ENCODE assay signal across 20 cellular contexts in the genomic region with DNA sequence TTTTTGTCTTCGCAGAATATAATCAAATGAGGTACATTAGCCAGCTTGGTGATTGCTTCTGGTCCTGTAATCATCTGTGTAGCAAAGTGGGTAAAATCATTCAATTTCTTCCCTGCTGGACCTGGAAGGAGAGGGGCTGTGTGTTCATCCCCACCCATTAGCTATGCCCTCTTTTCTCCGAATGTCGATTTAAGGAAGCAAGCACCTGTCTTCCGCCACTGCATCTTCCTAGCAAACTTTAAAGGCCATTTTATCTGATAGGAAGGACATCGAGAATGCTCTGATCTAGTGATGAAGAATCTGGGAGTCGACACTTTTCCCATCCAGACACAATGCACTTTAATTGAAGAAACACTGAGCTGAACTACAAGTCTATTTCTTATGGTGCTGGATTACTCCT. TPM values are rescaled to one million over a fixed set of nuclear protein-coding genes. Genes with fewer than 3 reads are reported as not detected.
"Had no signal": no experiment of that assay in that cellular context is flagged by ENCODE, and none has a peak within 500 bp of the region (broad histone marks: within the 10 kb centered on the region; RNA-seq: fewer than 3 reads in every experiment).

No MANE protein-coding gene starts in this region.

- ATAC-seq: activated CD8-positive, alpha-beta T cell treated with anti-CD3 and anti-CD28 coated beads, Interleukin-2, amount 10 ng/mL, durations not matched to agents 7 days and 5 days; activated T-cell treated with anti-CD3 and anti-CD28 coated beads, Interleukin-2, amount 50 U/mL, for 72 hours; body of pancreas; gastroesophageal sphincter; stimulated activated naive CD8-positive, alpha-beta T cell treated with anti-CD3 and anti-CD28 coated beads, Interleukin-15, amount 100 ng/mL, for 72 hours; upper lobe of right lung had no signal

- H3K27ac Mint-ChIP-seq: activated B cell treated with CpG ODN at 0.5 μM for 24 hours; activated CD8-positive, alpha-beta T cell treated with anti-CD3 and anti-CD28 coated beads, Interleukin-2, amount 10 ng/mL, durations not matched to agents 7 days and 5 days; activated naive CD8-positive, alpha-beta T cell; activated T-cell treated with anti-CD3 and anti-CD28 coated beads, Interleukin-2, amount 50 U/mL, for 72 hours; mesothelial cell of epicardium; nephron progenitor cell; stimulated activated naive CD8-positive, alpha-beta T cell treated with anti-CD3 and anti-CD28 coated beads, Interleukin-15, amount 100 ng/mL, for 72 hours had no signal

- H3K4me1 Mint-ChIP-seq: activated B cell treated with CpG ODN at 0.5 μM for 24 hours; central memory CD8-positive, alpha-beta T cell; mesothelial cell of epicardium; nephron progenitor cell; stimulated activated naive CD8-positive, alpha-beta T cell treated with anti-CD3 and anti-CD28 coated beads, Interleukin-15, amount 100 ng/mL, for 72 hours had no signal

- DNase-seq: activated B cell treated with CpG ODN at 0.5 μM for 24 hours; activated CD8-positive, alpha-beta memory T cell treated with anti-CD3 and anti-CD28 coated beads, Interleukin-2, amount 50 U/mL, for 4 hours; activated gamma-delta T cell treated with Interleukin-2 at 50 U/mL for 16 hours; activated T-cell treated with anti-CD3 and anti-CD28 coated beads, Interleukin-2, amount 50 U/mL, for 72 hours; erythroblast; sigmoid colon; spleen; stimulated activated naive CD8-positive, alpha-beta T cell treated with anti-CD3 and anti-CD28 coated beads, Interleukin-15, amount 100 ng/mL, for 72 hours; upper lobe of right lung had no signal

- H3K9me3 Mint-ChIP-seq: activated B cell treated with CpG ODN at 0.5 μM for 24 hours; activated T-cell treated with anti-CD3 and anti-CD28 coated beads, Interleukin-2, amount 50 U/mL, for 72 hours; central memory CD8-positive, alpha-beta T cell; mesothelial cell of epicardium; nephron progenitor cell; stimulated activated naive CD8-positive, alpha-beta T cell treated with anti-CD3 and anti-CD28 coated beads, Interleukin-15, amount 100 ng/mL, for 72 hours had no signal

- H3K4me3 Mint-ChIP-seq: activated B cell treated with CpG ODN at 0.5 μM for 24 hours; activated CD8-positive, alpha-beta T cell treated with anti-CD3 and anti-CD28 coated beads, Interleukin-2, amount 10 ng/mL, durations not matched to agents 7 days and 5 days; activated naive CD8-positive, alpha-beta T cell; activated T-cell treated with anti-CD3 and anti-CD28 coated beads, Interleukin-2, amount 50 U/mL, for 72 hours; central memory CD8-positive, alpha-beta T cell; mesothelial cell of epicardium; nephron progenitor cell; stimulated activated naive CD8-positive, alpha-beta T cell treated with anti-CD3 and anti-CD28 coated beads, Interleukin-15, amount 100 ng/mL, for 72 hours had no signal

- H3K27ac ChIP-seq: body of pancreas, gastroesophageal sphincter, sigmoid colon, spleen, thoracic aorta, upper lobe of right lung had no signal

- H3K9me3 ChIP-seq: body of pancreas, gastroesophageal sphincter, sigmoid colon, spleen, thoracic aorta, upper lobe of right lung had no signal

- H3K4me3 ChIP-seq: body of pancreas, gastroesophageal sphincter, lung, sigmoid colon, spleen, thoracic aorta, upper lobe of right lung had no signal

- H3K4me1 ChIP-seq: body of pancreas, gastroesophageal sphincter, sigmoid colon, spleen, upper lobe of right lung had no signal

- H3K36me3 Mint-ChIP-seq: activated naive CD8-positive, alpha-beta T cell; mesothelial cell of epicardium had no signal

- H3K36me3 ChIP-seq: gastroesophageal sphincter, sigmoid colon, spleen, thoracic aorta, upper lobe of right lung had no signal

- H3K27me3 ChIP-seq: body of pancreas, sigmoid colon had no signal

RNA-seq across cellular contexts. Expression of gene NYAP2, which starts 1.0 kb away (rescaled TPM):
- total RNA-seq: activated CD8-positive, alpha-beta T cell treated with anti-CD3 and anti-CD28 coated beads, Interleukin-2, amount 10 ng/mL, durations not matched to agents 7 days and 5 days; dermis blood vessel endothelial cell; mesothelial cell of epicardium; osteocyte had no signal
